Comparison of ENCODE assay signal across 9 cellular contexts in genomic region chr3:114418724-114419543, GRCh38.
A peak's percentile ranks its signal among the peaks of the same experiment; 100 is the strongest.
DNase-seq lines count a peak whose midpoint lies in the region; ATAC-seq and TF ChIP-seq lines count a peak whose summit lies in the region.
"Had no signal": no experiment of that assay in that cellular context is flagged by ENCODE, and none has a peak within 500 bp of the region (broad histone marks: within the 10 kb centered on the region; RNA-seq: fewer than 3 reads in every experiment).

No MANE protein-coding gene starts in this region.

- peaks cover 10% of the 10 kb centered on the region for H3K4me1 Mint-ChIP-seq in MCF 10A (ENCODE audit: insufficient read depth, unreplicated experiment)
- peaks cover 13 to 25% of the 10 kb centered on the region in 2 donors for H3K4me1 Mint-ChIP-seq in stimulated activated naive B cell treated with anti-CD40 and anti-IgM and Interleukin-4, amounts not matched to agents 10 μg/mL and 1 μg/mL and 100 μg/mL, for 72 hours

- intact Hi-C loops in MCF 10A (cut with micrococcal nuclease), result loop anchor here (1.0 to 5.0 kb wide), 2 partner anchors 36 to 267 kb away; no protein-coding TSS in a partner anchor

- peak; percentile 71 for ATAC-seq in GM21423 (IDR thresholded peaks at IDR 0.05; ENCODE audit: unreplicated experiment)
- ATAC-seq in stimulated activated naive B cell treated with anti-CD40 and anti-IgM and Interleukin-4, amounts not matched to agents 10 μg/mL and 1 μg/mL and 100 μg/mL, for 72 hours (replicated peaks), result peak; percentile 84 to 86

- BruUV-seq in MCF 10A (replicated peaks; lab: Mats Ljungman, UMichigan), result no TSS peak

- peak overlapping the region; percentile 50 for H3K4me3 Mint-ChIP-seq in MCF 10A (ENCODE audit: unreplicated experiment)
- H3K4me3 Mint-ChIP-seq in stimulated activated naive B cell treated with anti-CD40 and anti-IgM and Interleukin-4, amounts not matched to agents 10 μg/mL and 1 μg/mL and 100 μg/mL, for 72 hours, result peak overlapping the region; percentile 29 to 66
- H3K4me3 Mint-ChIP-seq: CD8-positive, alpha-beta memory T cell had no signal

- peak overlapping the region; percentile 19 for H3K27ac Mint-ChIP-seq in MCF 10A (ENCODE audit: low read depth, unreplicated experiment)
- peak overlapping the region; percentile 60 for H3K27ac Mint-ChIP-seq in stimulated activated naive B cell treated with anti-CD40 and anti-IgM and Interleukin-4, amounts not matched to agents 10 μg/mL and 1 μg/mL and 100 μg/mL, for 72 hours

- H3K27me3 ChIP-seq in HL-60 (ENCODE audit: insufficient read depth, poor library complexity, severe bottlenecking), result no peaks in the 10 kb centered on the region

- H3K27me3 Mint-ChIP-seq in MCF 10A (ENCODE audit: insufficient read depth, unreplicated experiment), result no peaks in the 10 kb centered on the region
- no peaks in the 10 kb centered on the region for H3K27me3 Mint-ChIP-seq in stimulated activated naive B cell treated with anti-CD40 and anti-IgM and Interleukin-4, amounts not matched to agents 10 μg/mL and 1 μg/mL and 100 μg/mL, for 72 hours
- H3K27me3 Mint-ChIP-seq: CD8-positive, alpha-beta memory T cell had no signal

- H3K27ac ChIP-seq in HL-60 (replicated peaks), result no peak overlapping the region

- peak; percentile 60 for TF ChIP-seq CTCF in HL-60 (IDR thresholded peaks at IDR 0.05; ENCODE audit: insufficient read depth, low read length)
- peak; percentile 75 for TF ChIP-seq CTCF in MCF 10A (IDR thresholded peaks at IDR 0.05; ENCODE audit: unreplicated experiment)

- POLR2A ChIA-PET in MCF 10A (lab: Yijun Ruan, JAX), result interaction anchor here (0.5 to 1.5 kb wide), 7 partner anchors 18 to 681 kb away, joined by 3 to 5 read pairs (median 3); no protein-coding TSS in a partner anchor

- CTCF ChIA-PET in MCF 10A (lab: Yijun Ruan, JAX), result interaction anchor here (0.5 to 6.7 kb wide), 32 partner anchors 8 to 1295 kb away, joined by 3 to 65 read pairs (median 4); no protein-coding TSS in a partner anchor

- no peaks in the 10 kb centered on the region for H3K9me3 Mint-ChIP-seq in MCF 10A (ENCODE audit: unreplicated experiment)
- no peaks in the 10 kb centered on the region for H3K9me3 Mint-ChIP-seq in stimulated activated naive B cell treated with anti-CD40 and anti-IgM and Interleukin-4, amounts not matched to agents 10 μg/mL and 1 μg/mL and 100 μg/mL, for 72 hours
- H3K9me3 Mint-ChIP-seq: CD8-positive, alpha-beta memory T cell had no signal

- DNase-seq in SIG-M5 treated with dmso at 0.1 percent for 504 hours (lab: John Stamatoyannopoulos, UW; ENCODE audit: unreplicated experiment) (peak; percentile 75), SIG-M5 (lab: John Stamatoyannopoulos, UW) (no peak), HL-60 (ENCODE audit: low read depth in 1 of 2, low spot score in 1 of 2) (peak; percentile 36 to 50), NCI-H748 (lab: John Stamatoyannopoulos, UW; ENCODE audit: unreplicated experiment) (peak; percentile 56), MCF 10A (ENCODE audit: unreplicated experiment) (peak; percentile 83), inferior parietal cortex (ENCODE audit: extremely low spot score) (peak; percentile 85)
- no peak for DNase-seq in stimulated activated naive B cell treated with anti-CD40 and anti-IgM and Interleukin-4, amounts not matched to agents 10 μg/mL and 1 μg/mL and 100 μg/mL, for 72 hours

- H3K4me3 ChIP-seq in HL-60 (replicated peaks; ENCODE audit: insufficient read depth, low read length), result no peak overlapping the region

- no peaks in the 10 kb centered on the region for H3K36me3 Mint-ChIP-seq in MCF 10A (ENCODE audit: insufficient read depth, unreplicated experiment)
- H3K36me3 Mint-ChIP-seq in stimulated activated naive B cell treated with anti-CD40 and anti-IgM and Interleukin-4, amounts not matched to agents 10 μg/mL and 1 μg/mL and 100 μg/mL, for 72 hours, result no peaks in the 10 kb centered on the region
- H3K36me3 Mint-ChIP-seq: CD8-positive, alpha-beta memory T cell had no signal

Comparison
In these comparisons a context has a peak if more than half of its experiments do, and no peak if none do; other contexts are left out.
1. DNase-seq: peak in SIG-M5 treated with dmso at 0.1 percent for 504 hours (single experiment), HL-60 (2 of 2), NCI-H748 (single experiment), MCF 10A (single experiment) and inferior parietal cortex (single experiment); none in SIG-M5 (single experiment) and stimulated activated naive B cell treated with anti-CD40 and anti-IgM and Interleukin-4, amounts not matched to agents 10 μg/mL and 1 μg/mL and 100 μg/mL, for 72 hours (single experiment).